Comparison of ENCODE assay signal across 10 cellular contexts in genomic region chr13:29081036-29081435, GRCh38.
A peak's percentile ranks its signal among the peaks of the same experiment; 100 is the strongest.
DNase-seq lines count a peak whose midpoint lies in the region; ATAC-seq and TF ChIP-seq lines count a peak whose summit lies in the region.
"Had no signal": no experiment of that assay in that cellular context is flagged by ENCODE, and none has a peak within 500 bp of the region (broad histone marks: within the 10 kb centered on the region; RNA-seq: fewer than 3 reads in every experiment).

No MANE protein-coding gene starts in this region.

- H3K4me1 ChIP-seq in CD8-positive, alpha-beta memory T cell (ENCODE audit: insufficient read depth, low read length): peaks cover 9% of the 10 kb centered on the region
- H3K4me1 ChIP-seq in gastrocnemius medialis: no peaks in the 10 kb centered on the region

- ATAC-seq in HG03280 (IDR thresholded peaks at IDR 0.05; ENCODE audit: unreplicated experiment) (peak; percentile 81), T-helper 17 cell (peak; percentile 99), gastrocnemius medialis (no peak)
- ATAC-seq: pancreas; stimulated activated naive CD8-positive, alpha-beta T cell treated with anti-CD3 and anti-CD28 coated beads, Interleukin-15, Interleukin-2, amounts not matched to agents 100 U/mL and 50 U/mL, for 24 hours had no signal

- CTCF ChIA-PET in CD8-positive, alpha-beta memory T cell (lab: Charles Lee): no interaction called here

- H3K36me3 Mint-ChIP-seq in CD8-positive, alpha-beta memory T cell: no peaks in the 10 kb centered on the region
- no peaks in the 10 kb centered on the region for H3K36me3 Mint-ChIP-seq in T-helper 17 cell (ENCODE audit: low read depth)

- H3K4me3 Mint-ChIP-seq in CD8-positive, alpha-beta memory T cell: peak overlapping the region in 1 of 7 donors; percentile 37
- peak overlapping the region; percentile 31 for H3K4me3 Mint-ChIP-seq in T-helper 17 cell

- H3K9me3 Mint-ChIP-seq in CD8-positive, alpha-beta memory T cell: peaks cover 2 to 15% (median 3%) of the 10 kb centered on the region in 5 donors

- no peak for TF ChIP-seq CTCF in gastrocnemius medialis (IDR thresholded peaks at IDR 0.05 in 4 of 5, conservative IDR thresholded peaks at IDR 0.05 in 1 of 5)

- H3K9me3 ChIP-seq in CD8-positive, alpha-beta memory T cell (ENCODE audit: low read length): no peaks in the 10 kb centered on the region
- H3K9me3 ChIP-seq in T-helper 17 cell (ENCODE audit: control insufficient read depth, low read length, poor library complexity, severe bottlenecking): peaks cover 4% of the 10 kb centered on the region
- H3K9me3 ChIP-seq in gastrocnemius medialis: no peaks in the 10 kb centered on the region
- H3K9me3 ChIP-seq: pancreas had no signal

- peak overlapping the region in 6 of 8 donors; percentile 26 to 90 (median 69) for H3K27ac Mint-ChIP-seq in CD8-positive, alpha-beta memory T cell
- peak overlapping the region; percentile 95 for H3K27ac Mint-ChIP-seq in T-helper 17 cell

- no peak overlapping the region for H3K4me3 ChIP-seq in CD8-positive, alpha-beta memory T cell (ENCODE audit: low read length)
- no peak overlapping the region for H3K4me3 ChIP-seq in gastrocnemius medialis
- H3K4me3 ChIP-seq: pancreas had no signal

- H3K27me3 Mint-ChIP-seq in CD8-positive, alpha-beta memory T cell: peaks cover 0 to 2% of the 10 kb centered on the region in 2 donors
- no peaks in the 10 kb centered on the region for H3K27me3 Mint-ChIP-seq in T-helper 17 cell

- peak in 2 of 5 donors; percentile 31 to 32 for DNase-seq in CD8-positive, alpha-beta memory T cell
- DNase-seq in GM19240 (ENCODE audit: insufficient read length, low spot score) (peak; percentile 46), T-helper 17 cell (peak in 2 of 3 donors; percentile 9 to 30), gastrocnemius medialis (no peak), midbrain (lab: John Stamatoyannopoulos, UW) (no peak)
- no peak for DNase-seq in stimulated activated naive CD4-positive, alpha-beta T cell treated with Interleukin-2 at 50 U/mL for 16 hours (lab: John Stamatoyannopoulos, UW)
- no peak for DNase-seq in activated T-cell treated with anti-CD3 and anti-CD28 coated beads, Interleukin-2, amount 50 U/mL, for 48 hours
- DNase-seq: pancreas; stimulated activated naive CD8-positive, alpha-beta T cell treated with anti-CD3 and anti-CD28 coated beads, Interleukin-15, Interleukin-2, amounts not matched to agents 100 U/mL and 50 U/mL, for 24 hours had no signal

- no peak overlapping the region for H3K27ac ChIP-seq in CD8-positive, alpha-beta memory T cell (ENCODE audit: low read depth, low read length)
- no peak overlapping the region for H3K27ac ChIP-seq in gastrocnemius medialis
- H3K27ac ChIP-seq: pancreas had no signal

- no peaks in the 10 kb centered on the region for H3K27me3 ChIP-seq in CD8-positive, alpha-beta memory T cell (ENCODE audit: insufficient read depth, low read length, poor library complexity, severe bottlenecking)
- H3K27me3 ChIP-seq in gastrocnemius medialis: no peaks in the 10 kb centered on the region
- H3K27me3 ChIP-seq: pancreas had no signal

- H3K4me1 Mint-ChIP-seq in CD8-positive, alpha-beta memory T cell: peaks cover 6 to 19% (median 9%) of the 10 kb centered on the region in 3 donors
- H3K4me1 Mint-ChIP-seq in T-helper 17 cell: peaks cover 11% of the 10 kb centered on the region

- in situ Hi-C loops in gastrocnemius medialis (cut with MboI; ENCODE audit: low sequenced_read_pairs in 4 of 4): no loop called here

- POLR2A ChIA-PET in CD8-positive, alpha-beta memory T cell (lab: Charles Lee): no interaction called here

- intact Hi-C loops in gastrocnemius medialis (cut with DNase I; ENCODE audit: low total_unique reads): no loop called here

- no peaks in the 10 kb centered on the region for H3K36me3 ChIP-seq in CD8-positive, alpha-beta memory T cell (ENCODE audit: insufficient read depth, low read length)
- H3K36me3 ChIP-seq in gastrocnemius medialis: no peaks in the 10 kb centered on the region
- H3K36me3 ChIP-seq: pancreas had no signal

- TF ChIP-seq POLR2A in gastrocnemius medialis (IDR thresholded peaks at IDR 0.05): no peak

Comparison
In these comparisons a context has a peak if more than half of its experiments do, and no peak if none do; other contexts are left out.
1. DNase-seq: peak in GM19240 (single experiment) and T-helper 17 cell (2 of 3); none in stimulated activated naive CD4-positive, alpha-beta T cell treated with Interleukin-2 at 50 U/mL for 16 hours (single experiment), activated T-cell treated with anti-CD3 and anti-CD28 coated beads, Interleukin-2, amount 50 U/mL, for 48 hours (0 of 2), gastrocnemius medialis (0 of 2) and midbrain (single experiment).
2. ATAC-seq: peak in HG03280 (single experiment) and T-helper 17 cell (single experiment); none in gastrocnemius medialis (0 of 2).